Comparison of ENCODE assay signal across 6 cellular contexts in genomic region chr19:48806518-48806817, GRCh38. TPM values are rescaled to one million over a fixed set of nuclear protein-coding genes. Genes with fewer than 3 reads are reported as not detected.
DNase-seq lines count a peak whose midpoint lies in the region; ATAC-seq and TF ChIP-seq lines count a peak whose summit lies in the region.
"Had no signal": no experiment of that assay in that cellular context is flagged by ENCODE, and none has a peak within 500 bp of the region (broad histone marks: within the 10 kb centered on the region; RNA-seq: fewer than 3 reads in every experiment).

No MANE protein-coding gene starts in this region.

- no peak overlapping the region for H3K4me2 ChIP-seq in H9 (ENCODE audit: insufficient read depth, insufficient read length, low read length)

- H3K79me1 ChIP-seq in H9 (ENCODE audit: insufficient read depth, low read depth, low read length, poor library complexity, severe bottlenecking), result no peaks in the 10 kb centered on the region

- peak overlapping the region in 1 of 2 experiments; percentile 65; a peak in 1 of 5 replicates for H3K4me3 Mint-ChIP-seq in H9
- no peak overlapping the region for H3K4me3 Mint-ChIP-seq in activated CD4-positive, alpha-beta T cell treated with anti-CD3 and anti-CD28 coated beads, Interleukin-2, amount 10 ng/mL, durations not matched to agents 24 days and 14 days
- H3K4me3 Mint-ChIP-seq in naive B cell, result peak overlapping the region in 3 of 8 donors; percentile 12 to 49 (median 48)

- H3T11ph ChIP-seq in H9 (ENCODE audit: low read length), result no peak overlapping the region

- H3K4ac ChIP-seq in H9 (ENCODE audit: low read depth, low read length), result no peak overlapping the region

- no peak overlapping the region for H2AK5ac ChIP-seq in H9 (ENCODE audit: insufficient read length, low read length)

- H3K9me3 Mint-ChIP-seq in H9 (no peaks in the 10 kb centered on the region), naive B cell (no peaks in the 10 kb centered on the region)
- H3K9me3 Mint-ChIP-seq in activated CD4-positive, alpha-beta T cell treated with anti-CD3 and anti-CD28 coated beads, Interleukin-2, amount 10 ng/mL, durations not matched to agents 24 days and 14 days, result no peaks in the 10 kb centered on the region

- no peaks in the 10 kb centered on the region; a peak in 1 of 7 replicates for H3K36me3 Mint-ChIP-seq in H9 (ENCODE audit: insufficient read depth in 1 of 3, low read depth in 3 of 3)
- H3K36me3 Mint-ChIP-seq in activated CD4-positive, alpha-beta T cell treated with anti-CD3 and anti-CD28 coated beads, Interleukin-2, amount 10 ng/mL, durations not matched to agents 24 days and 14 days (ENCODE audit: low read depth), result peaks cover 12% of the 10 kb centered on the region
- H3K36me3 Mint-ChIP-seq in naive B cell, result no peaks in the 10 kb centered on the region

- ATAC-seq in naive B cell (ENCODE audit: low read depth in 2 of 2) (peak; percentile 27 to 29), GM19467 (IDR thresholded peaks at IDR 0.05; ENCODE audit: unreplicated experiment) (no peak), HG02852 (IDR thresholded peaks at IDR 0.05; ENCODE audit: unreplicated experiment) (no peak)

- H3K23me2 ChIP-seq in H9 (ENCODE audit: insufficient read length, low read depth, low read length, poor library complexity, severe bottlenecking), result peaks cover 4% of the 10 kb centered on the region

- peak overlapping the region in 2 of 3 experiments; percentile 24 to 28; a peak in 3 of 7 replicates for H3K27ac Mint-ChIP-seq in H9
- H3K27ac Mint-ChIP-seq in activated CD4-positive, alpha-beta T cell treated with anti-CD3 and anti-CD28 coated beads, Interleukin-2, amount 10 ng/mL, durations not matched to agents 24 days and 14 days, result no peak overlapping the region
- peak overlapping the region in 3 of 6 donors; percentile 69 to 95 (median 73) for H3K27ac Mint-ChIP-seq in naive B cell

- intact Hi-C loops in activated CD4-positive, alpha-beta T cell treated with anti-CD3 and anti-CD28 coated beads, Interleukin-2, amount 10 ng/mL, durations not matched to agents 24 days and 14 days (cut with micrococcal nuclease), result no loop called here

- no peak overlapping the region for H2BK15ac ChIP-seq in H9 (ENCODE audit: low read depth, low read length)

- H2BK5ac ChIP-seq in H9 (ENCODE audit: insufficient read length, low read length), result no peak overlapping the region

- H3K4me1 ChIP-seq in H9 (ENCODE audit: insufficient read depth, low read length), result peaks cover 3% of the 10 kb centered on the region; the same call in 1 of the 2 replicates

- H3K27me3 Mint-ChIP-seq in H9 (ENCODE audit: low read depth) (peaks cover 15% of the 10 kb centered on the region), naive B cell (no peaks in the 10 kb centered on the region)
- H3K27me3 Mint-ChIP-seq in activated CD4-positive, alpha-beta T cell treated with anti-CD3 and anti-CD28 coated beads, Interleukin-2, amount 10 ng/mL, durations not matched to agents 24 days and 14 days, result no peaks in the 10 kb centered on the region

- peaks cover 2% of the 10 kb centered on the region for H4K20me1 ChIP-seq in H9 (ENCODE audit: control insufficient read depth, insufficient read depth, insufficient read length)

- H3K4me1 Mint-ChIP-seq in H9 (peaks cover 24 to 41% of the 10 kb centered on the region in 2 experiments), naive B cell (peaks cover 21 to 36% (median 28%) of the 10 kb centered on the region in 3 donors)
- H3K4me1 Mint-ChIP-seq in activated CD4-positive, alpha-beta T cell treated with anti-CD3 and anti-CD28 coated beads, Interleukin-2, amount 10 ng/mL, durations not matched to agents 24 days and 14 days, result peaks cover 23% of the 10 kb centered on the region

- H4K91ac ChIP-seq in H9 (ENCODE audit: insufficient read length, low read depth, low read length), result no peak overlapping the region

- no CpG with 5 or more reads among the region's 5 CpGs for WGBS in H9 (ENCODE audit: extremely low coverage, insufficient read length, low lambda C conversion rate)

- no peak overlapping the region for H2AFZ ChIP-seq in H9 (ENCODE audit: low read length)

- H3K27ac ChIP-seq in H9 (ENCODE audit: insufficient read length, low read depth, low read length), result no peak overlapping the region

- no peak overlapping the region for H4K8ac ChIP-seq in H9 (replicated peaks; ENCODE audit: insufficient read length, low read depth, low read length)

- H2BK20ac ChIP-seq in H9 (ENCODE audit: low read depth, low read length, poor library complexity, severe bottlenecking), result no peak overlapping the region

- no peak overlapping the region for H4K5ac ChIP-seq in H9 (ENCODE audit: insufficient read length, low read depth, low read length)

- H3K9me3 ChIP-seq in H9 (ENCODE audit: control insufficient read depth, low read depth, low read length), result no peaks in the 10 kb centered on the region

- DNase-seq in H9 (peak; percentile 83), naive B cell (peak; percentile 45)
- peak; percentile 88 for DNase-seq in activated CD4-positive, alpha-beta T cell treated with anti-CD3 and anti-CD28 coated beads, Interleukin-2, amount 10 ng/mL, durations not matched to agents 24 days and 14 days

- H3K27me3 ChIP-seq in H9 (ENCODE audit: insufficient read depth, low read length), result no peaks in the 10 kb centered on the region; the same call in 1 of the 2 replicates

- H3K23ac ChIP-seq in H9 (ENCODE audit: insufficient read length, low read depth, low read length), result no peak overlapping the region

- no peak overlapping the region for H2BK120ac ChIP-seq in H9 (ENCODE audit: low read depth, low read length, poor library complexity, severe bottlenecking)

- no peak overlapping the region for H3K56ac ChIP-seq in H9 (ENCODE audit: insufficient read length, low read depth, low read length)

- H3K18ac ChIP-seq in H9 (ENCODE audit: insufficient read length, low read depth, low read length), result no peak overlapping the region

- H3K14ac ChIP-seq in H9 (ENCODE audit: insufficient read depth, low read length), result no peak overlapping the region

- no peak overlapping the region for H2BK12ac ChIP-seq in H9 (ENCODE audit: insufficient read length, low read depth, low read length)

- no peak for TF ChIP-seq CTCF in H9 (conservative IDR thresholded peaks at IDR 0.05)

- no peaks in the 10 kb centered on the region for H3K79me2 ChIP-seq in H9 (ENCODE audit: insufficient read depth, low read length)

- no peak overlapping the region for H3K9ac ChIP-seq in H9 (ENCODE audit: extremely low read depth, insufficient read length, low read length)

RNA-seq across cellular contexts. Expression of gene BCAT2, which starts 4.4 kb away (rescaled TPM):
- total RNA-seq in H9 (2021), result 30.6 and 32.7 TPM in 2 replicates
- total RNA-seq in activated CD4-positive, alpha-beta T cell treated with anti-CD3 and anti-CD28 coated beads, Interleukin-2, amount 10 ng/mL, durations not matched to agents 24 days and 14 days, result 90.3 and 95.7 TPM in 2 replicates
- 10 to 100 TPM; 16.3 to 29.5 (median 22.2) TPM for polyA plus RNA-seq in naive B cell (ENCODE audit: low read depth in 6 of 6)

RNA-seq across cellular contexts. Expression of gene HSD17B14, which starts 29.8 kb away (rescaled TPM):
- 11.2 and 11.6 TPM in 2 replicates for total RNA-seq in H9 (2021)
- total RNA-seq in activated CD4-positive, alpha-beta T cell treated with anti-CD3 and anti-CD28 coated beads, Interleukin-2, amount 10 ng/mL, durations not matched to agents 24 days and 14 days, result 0.44 and 0.47 TPM in 2 replicates
- polyA plus RNA-seq in naive B cell (ENCODE audit: low read depth in 6 of 6), result 1 to 10 TPM in 4 of 6 donors, under 1 TPM in 1, not detected in 1; 1.00 to 3.3 (median 1.4) TPM

RNA-seq across cellular contexts. Expression of gene FGF21, which starts 51.1 kb away (rescaled TPM):
- total RNA-seq in H9 (2021), result 0.55 and 0.90 TPM in 2 replicates
- total RNA-seq in activated CD4-positive, alpha-beta T cell treated with anti-CD3 and anti-CD28 coated beads, Interleukin-2, amount 10 ng/mL, durations not matched to agents 24 days and 14 days, result not detected in 2 replicates
- not detected for polyA plus RNA-seq in naive B cell (ENCODE audit: low read depth in 6 of 6)
- total RNA-seq: fibroblast of lung had no signal
- polyA plus RNA-seq: fibroblast of lung had no signal

RNA-seq across cellular contexts. Expression of gene FUT1, which starts 54.0 kb away (rescaled TPM):
- 15.9 and 16.1 TPM in 2 replicates for total RNA-seq in H9 (2021)
- total RNA-seq in activated CD4-positive, alpha-beta T cell treated with anti-CD3 and anti-CD28 coated beads, Interleukin-2, amount 10 ng/mL, durations not matched to agents 24 days and 14 days, result 0.23 and 0.26 TPM in 2 replicates
- not detected for polyA plus RNA-seq in naive B cell (ENCODE audit: low read depth in 6 of 6)

RNA-seq across cellular contexts. Expression of gene IZUMO1, which starts 59.8 kb away (rescaled TPM):
- total RNA-seq in H9 (2021), result 2.6 and 3.7 TPM in 2 replicates
- total RNA-seq in activated CD4-positive, alpha-beta T cell treated with anti-CD3 and anti-CD28 coated beads, Interleukin-2, amount 10 ng/mL, durations not matched to agents 24 days and 14 days, result 0.21 TPM in 1 of 2 replicates, not detected in the other
- not detected for polyA plus RNA-seq in naive B cell (ENCODE audit: low read depth in 6 of 6)
- total RNA-seq: fibroblast of lung had no signal
- polyA plus RNA-seq: fibroblast of lung had no signal

Comparison
In these comparisons a context has a peak if more than half of its experiments do, and no peak if none do; other contexts are left out.
1. ATAC-seq: peak in naive B cell (2 of 2); none in GM19467 (single experiment) and HG02852 (single experiment).
2. Peak in every context shown above with its lines, with median percentiles within 50 percentile points of each other: DNase-seq.